ENCODE assay signal across 23 cellular contexts in the genomic region with DNA sequence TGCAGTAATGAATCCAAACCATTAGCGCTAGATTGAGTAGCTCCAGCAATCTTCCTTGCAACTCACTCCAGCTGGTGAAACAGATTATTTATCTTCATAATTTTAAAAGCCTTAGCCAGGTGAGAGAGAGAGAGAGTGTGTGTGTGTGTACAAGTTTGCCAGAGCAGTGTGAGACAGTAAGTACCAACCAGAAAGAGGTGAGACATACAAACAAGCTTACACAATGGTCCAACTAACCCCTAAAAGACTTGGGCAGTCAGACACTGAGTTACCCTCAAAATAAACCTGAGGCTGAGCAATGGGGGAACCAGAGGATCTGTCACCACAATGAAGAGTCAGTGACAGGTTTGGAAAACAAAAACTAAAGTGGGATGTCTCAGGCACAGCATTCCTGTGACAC. TPM values are rescaled to one million over a fixed set of nuclear protein-coding genes. Genes with fewer than 3 reads are reported as not detected.
DNase-seq lines count a peak whose midpoint lies in the region; ATAC-seq and TF ChIP-seq lines count a peak whose summit lies in the region.
"Had no signal": no experiment of that assay in that cellular context is flagged by ENCODE, and none has a peak within 500 bp of the region (broad histone marks: within the 10 kb centered on the region; RNA-seq: fewer than 3 reads in every experiment).

No MANE protein-coding gene starts in this region.

- no peaks in the 10 kb centered on the region for H3K27me3 ChIP-seq in left ventricle myocardium inferior (ENCODE audit: low read depth)
- no peaks in the 10 kb centered on the region for H3K27me3 ChIP-seq in vagina
- no peaks in the 10 kb centered on the region for H3K27me3 ChIP-seq in spleen (replicated peaks in 1 of 7)
- H3K27me3 ChIP-seq: Peyer's patch, SJSA1, testis had no signal

- no peaks in the 10 kb centered on the region for H3K4me1 Mint-ChIP-seq in central memory CD8-positive, alpha-beta T cell
- H3K4me1 Mint-ChIP-seq in mesothelial cell of epicardium (peaks cover 12% of the 10 kb centered on the region), CD14-positive monocyte (peaks cover 5% of the 10 kb centered on the region)
- H3K4me1 Mint-ChIP-seq: activated CD4-positive, alpha-beta T cell treated with anti-CD3 and anti-CD28 coated beads for 36 hours; stimulated activated memory B cell treated with anti-CD40 and anti-IgM and Interleukin-4, amounts not matched to agents 10 μg/mL and 1 μg/mL and 100 μg/mL, for 72 hours had no signal

- H3K27ac ChIP-seq in left ventricle myocardium inferior (replicated peaks): peak overlapping the region; percentile 29
- H3K27ac ChIP-seq in vagina: peak overlapping the region; percentile 14
- no peak overlapping the region for H3K27ac ChIP-seq in spleen
- H3K27ac ChIP-seq: C4-2B, KMS-11, Peyer's patch, SJSA1, testis had no signal

- DNase-seq in left ventricle myocardium inferior (no peak), Right ventricle myocardium superior (no peak), mesothelial cell of epicardium (ENCODE audit: low spot score in 2 of 2, unreplicated experiment in 2 of 2) (no peak), vagina (ENCODE audit: extremely low spot score in 2 of 2) (no peak), CD14-positive monocyte (ENCODE audit: low spot score) (no peak), spleen (no peak)
- no peak for DNase-seq in central memory CD8-positive, alpha-beta T cell (ENCODE audit: low spot score in 2 of 2)
- DNase-seq: activated CD4-positive, alpha-beta T cell treated with anti-CD3 and anti-CD28 coated beads for 36 hours; activated naive CD4-positive, alpha-beta T cell treated with anti-CD3 and anti-CD28 coated beads, Interleukin-2, amount 50 U/mL, for 16 hours; aorta; effector CD4-positive, alpha-beta T cell; NCI-H1694 treated with DMSO at 0.1 percent for 48 hours; NCI-H2171; NCI-H510A treated with DMSO at 0.1 percent for 48 hours; Peyer's patch; testis had no signal

- no peaks in the 10 kb centered on the region for H3K9me3 ChIP-seq in left ventricle myocardium inferior (replicated peaks)
- H3K9me3 ChIP-seq in vagina: no peaks in the 10 kb centered on the region
- no peaks in the 10 kb centered on the region for H3K9me3 ChIP-seq in spleen
- H3K9me3 ChIP-seq: Peyer's patch, SJSA1, testis had no signal

- H3K9me3 Mint-ChIP-seq in central memory CD8-positive, alpha-beta T cell: no peaks in the 10 kb centered on the region
- H3K9me3 Mint-ChIP-seq in mesothelial cell of epicardium (no peaks in the 10 kb centered on the region), CD14-positive monocyte (no peaks in the 10 kb centered on the region)
- H3K9me3 Mint-ChIP-seq: stimulated activated memory B cell treated with anti-CD40 and anti-IgM and Interleukin-4, amounts not matched to agents 10 μg/mL and 1 μg/mL and 100 μg/mL, for 72 hours had no signal

- TF ChIP-seq CTCF in left ventricle myocardium inferior (IDR thresholded peaks at IDR 0.05; ENCODE audit: borderline replicate concordance) (no peak), mesothelial cell of epicardium (IDR thresholded peaks at IDR 0.05; ENCODE audit: unreplicated experiment) (no peak), vagina (IDR thresholded peaks at IDR 0.05) (no peak), CD14-positive monocyte (IDR thresholded peaks at IDR 0.05) (no peak), spleen (IDR thresholded peaks at IDR 0.05 in 8 of 11, conservative IDR thresholded peaks at IDR 0.05 in 3 of 11) (no peak)

- 94 to 100% (median 98%) methylated on average over 1 of the region's 1 CpG for WGBS in spleen, 5 donors

- H3K4me1 ChIP-seq in left ventricle myocardium inferior (peaks cover 6% of the 10 kb centered on the region), vagina (no peaks in the 10 kb centered on the region), spleen (no peaks in the 10 kb centered on the region)
- H3K4me1 ChIP-seq: Peyer's patch, testis had no signal

- no peaks in the 10 kb centered on the region for H3K27me3 Mint-ChIP-seq in central memory CD8-positive, alpha-beta T cell
- no peaks in the 10 kb centered on the region for H3K27me3 Mint-ChIP-seq in mesothelial cell of epicardium (ENCODE audit: low read depth)
- H3K27me3 Mint-ChIP-seq in CD14-positive monocyte (ENCODE audit: low read depth in 3 of 3): no peaks in the 10 kb centered on the region
- H3K27me3 Mint-ChIP-seq: activated CD4-positive, alpha-beta T cell treated with anti-CD3 and anti-CD28 coated beads for 36 hours; progenitor cell of endocrine pancreas; stimulated activated memory B cell treated with anti-CD40 and anti-IgM and Interleukin-4, amounts not matched to agents 10 μg/mL and 1 μg/mL and 100 μg/mL, for 72 hours had no signal

- no peak overlapping the region for H3K4me3 Mint-ChIP-seq in central memory CD8-positive, alpha-beta T cell
- H3K4me3 Mint-ChIP-seq in mesothelial cell of epicardium (no peak overlapping the region), CD14-positive monocyte (no peak overlapping the region)
- H3K4me3 Mint-ChIP-seq: activated CD4-positive, alpha-beta T cell treated with anti-CD3 and anti-CD28 coated beads for 36 hours; stimulated activated memory B cell treated with anti-CD40 and anti-IgM and Interleukin-4, amounts not matched to agents 10 μg/mL and 1 μg/mL and 100 μg/mL, for 72 hours had no signal

- H3K36me3 Mint-ChIP-seq in central memory CD8-positive, alpha-beta T cell (ENCODE audit: insufficient read depth): peaks cover 42% of the 10 kb centered on the region
- peaks cover 27% of the 10 kb centered on the region for H3K36me3 Mint-ChIP-seq in mesothelial cell of epicardium
- peaks cover 74 to 76% of the 10 kb centered on the region in 2 donors for H3K36me3 Mint-ChIP-seq in CD14-positive monocyte

- peak overlapping the region; percentile 27 for H3K27ac Mint-ChIP-seq in central memory CD8-positive, alpha-beta T cell (ENCODE audit: low read depth)
- H3K27ac Mint-ChIP-seq in mesothelial cell of epicardium: peak overlapping the region; percentile 13
- peak overlapping the region in 1 of 7 donors; percentile 22 for H3K27ac Mint-ChIP-seq in CD14-positive monocyte
- H3K27ac Mint-ChIP-seq: activated CD4-positive, alpha-beta T cell treated with anti-CD3 and anti-CD28 coated beads for 36 hours; progenitor cell of endocrine pancreas; stimulated activated memory B cell treated with anti-CD40 and anti-IgM and Interleukin-4, amounts not matched to agents 10 μg/mL and 1 μg/mL and 100 μg/mL, for 72 hours had no signal

- H3K4me3 ChIP-seq in left ventricle myocardium inferior: no peak overlapping the region
- H3K4me3 ChIP-seq in vagina: no peak overlapping the region
- no peak overlapping the region for H3K4me3 ChIP-seq in spleen
- H3K4me3 ChIP-seq: GM12878, Peyer's patch, SJSA1, testis had no signal

- intact Hi-C loops in left ventricle myocardium inferior (cut with micrococcal nuclease) (no loop called here), Right ventricle myocardium superior (cut with DNase I) (no loop called here), vagina (cut with DNase I) (no loop called here), CD14-positive monocyte (cut with micrococcal nuclease) (no loop called here), spleen (cut with DNase I; ENCODE audit: low total_unique reads) (no loop called here)

- H3K36me3 ChIP-seq in left ventricle myocardium inferior (peaks cover 77% of the 10 kb centered on the region), vagina (peaks cover 0 to 12% of the 10 kb centered on the region in 2 donors), spleen (peaks cover 3 to 96% (median 63%) of the 10 kb centered on the region in 6 donors)

- ATAC-seq in Right ventricle myocardium superior (ENCODE audit: poor library complexity): no peak
- ATAC-seq in central memory CD8-positive, alpha-beta T cell (replicated peaks; ENCODE audit: extremely low read depth, poor library complexity, severe bottlenecking): no peak
- no peak for ATAC-seq in GM21447 (IDR thresholded peaks at IDR 0.05; ENCODE audit: unreplicated experiment)
- ATAC-seq: activated CD4-positive, alpha-beta T cell treated with anti-CD3 and anti-CD28 coated beads for 36 hours; GM12878; stimulated activated memory B cell treated with anti-CD40 and anti-IgM and Interleukin-4, amounts not matched to agents 10 μg/mL and 1 μg/mL and 100 μg/mL, for 72 hours had no signal

- TF ChIP-seq POLR2A in vagina (IDR thresholded peaks at IDR 0.05) (no peak), spleen (IDR thresholded peaks at IDR 0.05) (no peak)

RNA-seq across cellular contexts. Expression of a gene that starts 8.1 kb away (rescaled TPM):
- total RNA-seq in left ventricle myocardium inferior: 4.2 TPM
- 4.4 TPM for total RNA-seq in Right ventricle myocardium superior
- 1.3 to 1.6 TPM (median 1.5 TPM) in 3 replicates for total RNA-seq in mesothelial cell of epicardium
- total RNA-seq in vagina: 6.4 TPM
- not detected for polyA plus RNA-seq in CD14-positive monocyte
- total RNA-seq in spleen: 10 to 100 TPM in 5 of 7 donors, 1 to 10 TPM in 2; 7.5 to 13.1 (median 10.8) TPM
- 1 to 10 TPM; 1.6 to 4.0 (median 2.3) TPM for polyA plus RNA-seq in spleen

RNA-seq across cellular contexts. Expression of a gene that starts 36.4 kb away (rescaled TPM):
- total RNA-seq in left ventricle myocardium inferior: 32.3 TPM
- 25.0 TPM for total RNA-seq in Right ventricle myocardium superior
- total RNA-seq in mesothelial cell of epicardium: 52.8 to 58.9 TPM (median 55.2 TPM) in 3 replicates
- 57.2 TPM for total RNA-seq in vagina
- polyA plus RNA-seq in CD14-positive monocyte: 10 to 100 TPM; 25.2 to 37.0 TPM
- total RNA-seq in spleen: 10 to 100 TPM; 42.5 to 98.9 (median 64.0) TPM
- 10 to 100 TPM; 18.3 to 24.5 (median 19.2) TPM for polyA plus RNA-seq in spleen

RNA-seq across cellular contexts. Expression of a gene that starts 41.2 kb away (rescaled TPM):
- 8.2 TPM for total RNA-seq in left ventricle myocardium inferior
- total RNA-seq in Right ventricle myocardium superior: 4.9 TPM
- total RNA-seq in mesothelial cell of epicardium: 40.4 to 45.4 TPM (median 40.4 TPM) in 3 replicates
- 12.8 TPM for total RNA-seq in vagina
- 10 to 100 TPM in 1 of 2 donors, 1 to 10 TPM in 1; 7.8 to 15.7 TPM for polyA plus RNA-seq in CD14-positive monocyte
- 10 to 100 TPM; 13.9 to 24.7 (median 21.9) TPM for total RNA-seq in spleen
- 10 to 100 TPM in 1 of 3 donors, 1 to 10 TPM in 2; 4.7 to 10.4 (median 6.1) TPM for polyA plus RNA-seq in spleen

Comparison
In these comparisons a context has a peak if more than half of its experiments do, and no peak if none do; other contexts are left out.
1. H3K27ac ChIP-seq: peak in left ventricle myocardium inferior (single experiment) and vagina (single experiment); none in spleen (0 of 8).